ENCODE assay signal across 9 cellular contexts in the genomic region with DNA sequence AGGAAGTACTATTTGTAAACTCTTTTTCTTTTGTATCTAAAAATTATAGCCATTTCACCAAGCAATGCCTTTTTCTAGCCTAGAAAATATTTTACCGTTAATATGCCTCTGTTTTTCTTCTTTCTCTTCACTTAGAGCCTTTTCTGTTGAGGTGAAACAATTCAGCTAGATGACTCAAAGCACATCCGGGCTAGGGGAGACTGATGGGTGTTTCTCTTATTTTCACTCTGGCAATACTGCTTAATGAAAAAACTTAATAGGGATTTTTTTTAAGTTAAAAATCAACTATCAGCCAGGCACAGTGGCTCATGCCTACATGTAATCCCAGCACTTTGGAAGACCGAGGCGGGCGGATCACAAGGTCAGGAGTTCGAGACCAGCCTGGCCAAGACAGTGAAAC.
DNase-seq lines count a peak whose midpoint lies in the region; ATAC-seq lines count a peak whose summit lies in the region.
"Had no signal": no experiment of that assay in that cellular context is flagged by ENCODE, and none has a peak within 500 bp of the region (broad histone marks: within the 10 kb centered on the region; RNA-seq: fewer than 3 reads in every experiment).

No MANE protein-coding gene starts in this region.

- peak overlapping the region; percentile 91 to 99 (median 98) for H3K4me3 Mint-ChIP-seq in CD4-positive, CD25-positive, alpha-beta regulatory T cell
- peak overlapping the region; percentile 98 for H3K4me3 Mint-ChIP-seq in memory B cell

- peak; percentile 78 to 84 for ATAC-seq in CD4-positive, CD25-positive, alpha-beta regulatory T cell (ENCODE audit: low read depth in 2 of 2)
- ATAC-seq in HG03442 (IDR thresholded peaks at IDR 0.05; ENCODE audit: unreplicated experiment) (peak; percentile 24), memory B cell (ENCODE audit: low read depth) (peak; percentile 56), HG03520 (IDR thresholded peaks at IDR 0.05; ENCODE audit: unreplicated experiment) (no peak), HG03469 (IDR thresholded peaks at IDR 0.05; ENCODE audit: unreplicated experiment) (no peak)

- H3K4me3 ChIP-seq in CD4-positive, CD25-positive, alpha-beta regulatory T cell (ENCODE audit: low read depth, low read length), result peak overlapping the region; percentile 96

- H3K9me3 Mint-ChIP-seq in CD4-positive, CD25-positive, alpha-beta regulatory T cell, result no peaks in the 10 kb centered on the region
- no peaks in the 10 kb centered on the region for H3K9me3 Mint-ChIP-seq in memory B cell

- H3K36me3 ChIP-seq in CD4-positive, CD25-positive, alpha-beta regulatory T cell (ENCODE audit: control insufficient read depth, insufficient read depth, low read length), result peaks cover 5% of the 10 kb centered on the region

- peak overlapping the region; percentile 95 to 97 (median 95) for H3K27ac Mint-ChIP-seq in CD4-positive, CD25-positive, alpha-beta regulatory T cell
- H3K27ac Mint-ChIP-seq in memory B cell, result peak overlapping the region; percentile 96

- no peaks in the 10 kb centered on the region for H3K27me3 ChIP-seq in CD4-positive, CD25-positive, alpha-beta regulatory T cell (ENCODE audit: control insufficient read depth, insufficient read depth, low read length)

- peak overlapping the region; percentile 79 for H3K27ac ChIP-seq in CD4-positive, CD25-positive, alpha-beta regulatory T cell (ENCODE audit: insufficient read depth, low read length, poor library complexity, severe bottlenecking)

- peaks cover 21 to 74% (median 54%) of the 10 kb centered on the region in 4 donors for H3K4me1 Mint-ChIP-seq in CD4-positive, CD25-positive, alpha-beta regulatory T cell
- peaks cover 39% of the 10 kb centered on the region for H3K4me1 Mint-ChIP-seq in memory B cell

- peaks cover 53% of the 10 kb centered on the region for H3K4me1 ChIP-seq in CD4-positive, CD25-positive, alpha-beta regulatory T cell (ENCODE audit: control insufficient read depth, insufficient read depth, low read length, poor library complexity, severe bottlenecking)

- H3K9me3 ChIP-seq in CD4-positive, CD25-positive, alpha-beta regulatory T cell (ENCODE audit: control insufficient read depth in 2 of 2, low read length in 2 of 2), result no peaks in the 10 kb centered on the region

- H3K27me3 Mint-ChIP-seq in CD4-positive, CD25-positive, alpha-beta regulatory T cell, result no peaks in the 10 kb centered on the region
- no peaks in the 10 kb centered on the region for H3K27me3 Mint-ChIP-seq in memory B cell

- H3K36me3 Mint-ChIP-seq in CD4-positive, CD25-positive, alpha-beta regulatory T cell, result peaks cover 16% of the 10 kb centered on the region
- H3K36me3 Mint-ChIP-seq in memory B cell, result peaks cover 12% of the 10 kb centered on the region

- DNase-seq in CD4-positive, CD25-positive, alpha-beta regulatory T cell, result peak; percentile 23 to 85 (median 53)
- DNase-seq in activated CD8-positive, alpha-beta memory T cell treated with anti-CD3 and anti-CD28 coated beads, Interleukin-2, amount 50 U/mL, for 4 hours, result peak; percentile 26
- DNase-seq in memory B cell (ENCODE audit: low spot score in 2 of 2) (no peak), occipital lobe (lab: John Stamatoyannopoulos, UW) (no peak), superior temporal gyrus (ENCODE audit: extremely low spot score) (no peak)
- DNase-seq: SW 1271 had no signal

Comparison
In these comparisons a context has a peak if more than half of its experiments do, and no peak if none do; other contexts are left out.
1. ATAC-seq: peak in CD4-positive, CD25-positive, alpha-beta regulatory T cell (2 of 2), HG03442 (single experiment) and memory B cell (single experiment); none in HG03520 (single experiment) and HG03469 (single experiment).
2. DNase-seq: peak in CD4-positive, CD25-positive, alpha-beta regulatory T cell (3 of 3) and activated CD8-positive, alpha-beta memory T cell treated with anti-CD3 and anti-CD28 coated beads, Interleukin-2, amount 50 U/mL, for 4 hours (single experiment); none in memory B cell (0 of 2), occipital lobe (single experiment) and superior temporal gyrus (single experiment).